In genomic region chr2:202780514-202781021, GRCh38 we compare ENCODE assay signal across 8 cellular contexts.
A peak's percentile ranks its signal among the peaks of the same experiment; 100 is the strongest.
DNase-seq lines count a peak whose midpoint lies in the region; ATAC-seq and TF ChIP-seq lines count a peak whose summit lies in the region.

No MANE protein-coding gene starts in this region.

- no peak overlapping the region for H3K27ac ChIP-seq in thyroid gland
- no peak overlapping the region for H3K27ac ChIP-seq in right cardiac atrium (ENCODE audit: low read length)
- H3K27ac ChIP-seq in Peyer's patch: no peak overlapping the region
- H3K27ac ChIP-seq in heart right ventricle: no peak overlapping the region

- no peak for TF ChIP-seq CTCF in kidney epithelial cell (IDR thresholded peaks at IDR 0.05; ENCODE audit: insufficient read depth, low read length, poor library complexity, severe bottlenecking)
- no peak for TF ChIP-seq CTCF in thyroid gland (IDR thresholded peaks at IDR 0.05)
- TF ChIP-seq CTCF in Peyer's patch (IDR thresholded peaks at IDR 0.05): no peak
- no peak for TF ChIP-seq CTCF in heart right ventricle (IDR thresholded peaks at IDR 0.05)

- H3K4me1 ChIP-seq in thyroid gland (no peaks in the 10 kb centered on the region), right cardiac atrium (ENCODE audit: control insufficient read depth, insufficient read depth, low read length) (no peaks in the 10 kb centered on the region), Peyer's patch (no peaks in the 10 kb centered on the region), heart right ventricle (no peaks in the 10 kb centered on the region)

- intact Hi-C loops in thyroid gland (cut with DNase I): no loop called here
- intact Hi-C loops in right cardiac atrium (cut with DNase I): no loop called here
- intact Hi-C loops in heart right ventricle (cut with DNase I): no loop called here

- DNase-seq in HT1080 (ENCODE audit: low read depth) (peak; percentile 92), kidney epithelial cell (ENCODE audit: low read depth) (peak; percentile 82), thyroid gland (no peak), right cardiac atrium (no peak), Peyer's patch (no peak), heart right ventricle (no peak)

- no peak for TF ChIP-seq POLR2A in thyroid gland (IDR thresholded peaks at IDR 0.05)
- TF ChIP-seq POLR2A in Peyer's patch (IDR thresholded peaks at IDR 0.05): no peak

- H3K9me3 ChIP-seq in thyroid gland (no peaks in the 10 kb centered on the region), right cardiac atrium (ENCODE audit: control insufficient read depth, low read length) (no peaks in the 10 kb centered on the region), Peyer's patch (no peaks in the 10 kb centered on the region), heart right ventricle (no peaks in the 10 kb centered on the region)

- H3K27me3 ChIP-seq in kidney epithelial cell (ENCODE audit: control insufficient read depth, insufficient read depth, low read length) (no peaks in the 10 kb centered on the region), thyroid gland (no peaks in the 10 kb centered on the region), right cardiac atrium (ENCODE audit: control insufficient read depth, insufficient read depth) (no peaks in the 10 kb centered on the region), Peyer's patch (no peaks in the 10 kb centered on the region), heart right ventricle (no peaks in the 10 kb centered on the region)

- H3K4me3 ChIP-seq in kidney epithelial cell (ENCODE audit: low read depth, low read length) (no peak overlapping the region), thyroid gland (replicated peaks in 1 of 3) (no peak overlapping the region), right cardiac atrium (ENCODE audit: low read length) (no peak overlapping the region), Peyer's patch (no peak overlapping the region), heart right ventricle (no peak overlapping the region)

- ATAC-seq in GM18861 (IDR thresholded peaks at IDR 0.05; ENCODE audit: unreplicated experiment): peak; percentile 97
- peak; percentile 96 for ATAC-seq in GM21825 (IDR thresholded peaks at IDR 0.05; ENCODE audit: unreplicated experiment)
- no peak for ATAC-seq in right cardiac atrium
- ATAC-seq in heart right ventricle: no peak

- H3K36me3 ChIP-seq in kidney epithelial cell (ENCODE audit: control insufficient read depth, insufficient read depth, low read length) (no peaks in the 10 kb centered on the region), thyroid gland (no peaks in the 10 kb centered on the region), Peyer's patch (peaks cover 0 to 5% (median 0%) of the 10 kb centered on the region in 3 donors), heart right ventricle (peaks cover 0 to 72% (median 7%) of the 10 kb centered on the region in 9 donors)

Comparison
In these comparisons a context has a peak if more than half of its experiments do, and no peak if none do; other contexts are left out.
1. ATAC-seq: peak in GM18861 (single experiment) and GM21825 (single experiment); none in right cardiac atrium (0 of 2) and heart right ventricle (0 of 8).
2. DNase-seq: peak in HT1080 (single experiment) and kidney epithelial cell (single experiment); none in thyroid gland (0 of 2), right cardiac atrium (0 of 3), Peyer's patch (0 of 3) and heart right ventricle (0 of 2).